Comparison of ENCODE assay signal across 10 cellular contexts in the genomic region with DNA sequence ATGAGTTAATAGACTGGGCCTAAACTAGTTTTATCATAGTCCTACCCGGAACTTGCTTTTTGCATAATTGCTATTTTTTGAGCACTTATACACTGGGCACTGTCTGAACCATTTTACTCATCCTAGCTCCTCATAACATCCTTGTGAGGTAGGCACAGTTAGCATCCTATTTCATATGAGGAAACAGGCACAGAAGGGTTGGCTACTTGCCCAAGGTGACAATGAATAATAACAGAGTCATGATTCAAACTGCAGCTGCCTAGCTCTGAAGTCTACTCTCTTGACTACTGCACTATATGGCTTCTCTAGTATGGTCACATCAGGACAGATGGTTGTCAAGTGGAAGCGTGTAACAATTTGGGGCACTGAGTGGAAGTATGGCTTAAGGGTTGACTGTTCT. TPM values are rescaled to one million over a fixed set of nuclear protein-coding genes. Genes with fewer than 3 reads are reported as not detected.
A peak's percentile ranks its signal among the peaks of the same experiment; 100 is the strongest.
DNase-seq lines count a peak whose midpoint lies in the region; ATAC-seq and TF ChIP-seq lines count a peak whose summit lies in the region.
"Had no signal": no experiment of that assay in that cellular context is flagged by ENCODE, and none has a peak within 500 bp of the region (broad histone marks: within the 10 kb centered on the region; RNA-seq: fewer than 3 reads in every experiment).

No MANE protein-coding gene starts in this region.

- H3K4me3 ChIP-seq in foreskin fibroblast (ENCODE audit: low read depth in 1 of 2, low read length in 2 of 2), result no peak overlapping the region

- DNase-seq in COR-L47 (lab: John Stamatoyannopoulos, UW) (peak; percentile 79), NCI-H1092 treated with DMSO at 0.1 percent for 48 hours (lab: John Stamatoyannopoulos, UW) (peak; percentile 32), RPMI7951 (ENCODE audit: low read depth) (peak; percentile 82), foreskin fibroblast (peak; percentile 92 to 96)
- no peak for DNase-seq in activated effector memory CD4-positive, alpha-beta T cell treated with Interleukin-2 at 50 U/mL for 16 hours
- DNase-seq: activated CD4-positive, alpha-beta memory T cell treated with anti-CD3 and anti-CD28 coated beads for 36 hours; effector memory CD8-positive, alpha-beta T cell had no signal

- TF ChIP-seq CTCF in foreskin fibroblast (IDR thresholded peaks at IDR 0.05; ENCODE audit: low read depth, low read length), result no peak

- no peak for ATAC-seq in HG02571 (IDR thresholded peaks at IDR 0.05; ENCODE audit: unreplicated experiment)
- no peak for ATAC-seq in HG03571 (IDR thresholded peaks at IDR 0.05; ENCODE audit: unreplicated experiment)
- no peak for ATAC-seq in HG03457 (IDR thresholded peaks at IDR 0.05; ENCODE audit: unreplicated experiment)
- ATAC-seq: effector memory CD8-positive, alpha-beta T cell had no signal

RNA-seq across cellular contexts. Expression of gene RC3H1, which starts 18.2 kb away (rescaled TPM):
- total RNA-seq in RPMI7951 (2014; rRNA removed; shearing (Covaris generic)), result 10.5 and 11.4 TPM in 2 replicates
